In the genomic region with DNA sequence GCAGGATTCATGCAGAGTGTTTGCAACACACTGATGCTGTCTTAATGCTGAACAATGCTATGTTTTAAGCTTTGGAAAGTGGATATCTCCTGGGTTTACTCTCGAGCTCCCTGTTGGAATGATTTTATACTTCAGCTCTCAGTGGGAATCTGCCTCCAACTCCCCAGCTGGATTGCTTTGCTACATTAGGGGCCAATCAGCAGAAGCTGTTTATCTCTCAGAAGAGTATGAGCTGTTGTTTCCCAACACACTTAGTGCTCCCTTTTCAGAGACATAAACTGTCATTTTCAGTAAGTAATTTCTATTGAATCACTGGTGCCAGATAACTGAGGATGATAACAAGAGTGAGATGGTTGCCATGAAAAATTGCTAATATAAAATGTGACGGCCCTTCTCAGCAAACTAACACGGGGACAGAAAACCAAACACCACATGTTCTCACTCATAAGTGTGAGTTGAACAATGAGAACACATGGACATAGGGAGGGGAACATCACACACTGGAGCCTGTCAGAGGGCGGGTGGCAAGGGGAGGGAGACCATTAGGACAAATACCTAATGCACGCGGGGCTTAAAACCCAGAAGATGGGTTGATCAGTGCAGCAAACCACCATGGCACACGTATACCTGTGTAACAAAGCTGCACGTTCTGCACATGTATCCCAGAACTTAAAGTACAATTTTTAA, we compare ENCODE assay signal across 16 cellular contexts.
"Had no signal": no experiment of that assay in that cellular context is flagged by ENCODE, and none has a peak within 500 bp of the region (broad histone marks: within the 10 kb centered on the region; RNA-seq: fewer than 3 reads in every experiment).

No MANE protein-coding gene starts in this region.

- H3K4me3 ChIP-seq: adrenal gland, coronary artery, lung, neural progenitor cell, pancreas, thyroid gland had no signal

- H2AFZ ChIP-seq: neural progenitor cell had no signal

- H3K9me3 ChIP-seq: adrenal gland, pancreas, thyroid gland had no signal

- H3K27ac ChIP-seq: adrenal gland, coronary artery, neural progenitor cell, pancreas, thyroid gland had no signal

- H3K4me2 ChIP-seq: neural progenitor cell had no signal

- ATAC-seq: activated CD4-positive, CD25-positive, alpha-beta regulatory T cell treated with anti-CD3 and anti-CD28 coated beads, Interleukin-2, amount 50 U/mL, for 24 hours; SK-N-SH treated with all-trans-retinoic acid at 6 μM for 48 hours; stimulated activated memory B cell treated with anti-CD40 and anti-IgM and Interleukin-4, amounts not matched to agents 10 μg/mL and 1 μg/mL and 100 μg/mL, for 72 hours had no signal

- DNase-seq: activated CD4-positive, alpha-beta T cell treated with anti-CD3 and anti-CD28 coated beads, Interleukin-2, amount 50 U/mL, for 1 hour; activated naive CD4-positive, alpha-beta T cell treated with Interleukin-2 at 50 U/mL for 16 hours; activated T-cell treated with anti-CD3 and anti-CD28 coated beads for 4 hours; central memory CD4-positive, alpha-beta T cell; pancreas; stimulated activated CD4-positive, alpha-beta T cell treated with anti-CD3 and anti-CD28 coated beads, Interleukin-2, amount 100 ng/mL, for 48 hours; T-helper 1 cell; T1000; thyroid gland had no signal

- H3K36me3 ChIP-seq: adrenal gland, neural progenitor cell, pancreas, thyroid gland had no signal

- H3K4me1 ChIP-seq: neural progenitor cell, pancreas, thyroid gland had no signal

- H3K27me3 ChIP-seq: adrenal gland, neural progenitor cell, pancreas, thyroid gland had no signal

- H3K9ac ChIP-seq: neural progenitor cell had no signal
